ENCODE assay signal across 19 cellular contexts in genomic region chr11:69215216-69215615, GRCh38. TPM values are rescaled to one million over a fixed set of nuclear protein-coding genes. Genes with fewer than 3 reads are reported as not detected.
DNase-seq lines count a peak whose midpoint lies in the region; ATAC-seq and TF ChIP-seq lines count a peak whose summit lies in the region.
"Had no signal": no experiment of that assay in that cellular context is flagged by ENCODE, and none has a peak within 500 bp of the region (broad histone marks: within the 10 kb centered on the region; RNA-seq: fewer than 3 reads in every experiment).

No MANE protein-coding gene starts in this region.

- no peak overlapping the region for H3K56ac ChIP-seq in H9 (ENCODE audit: insufficient read length, low read depth, low read length)

- H2BK15ac ChIP-seq in H9 (ENCODE audit: low read depth, low read length) = no peak overlapping the region

- no peak overlapping the region for H2BK12ac ChIP-seq in H9 (ENCODE audit: insufficient read length, low read depth, low read length)

- no peaks in the 10 kb centered on the region for H3K9me3 ChIP-seq in AG04450 (ENCODE audit: control insufficient read depth, insufficient read depth, low read length)
- no peaks in the 10 kb centered on the region for H3K9me3 ChIP-seq in H9 (ENCODE audit: control insufficient read depth, low read depth, low read length)
- H3K9me3 ChIP-seq: Peyer's patch had no signal

- no peak overlapping the region for H3K14ac ChIP-seq in H9 (ENCODE audit: insufficient read depth, low read length)

- CTCF ChIA-PET in AG04450 (lab: Charles Lee) = no interaction called here

- no peak overlapping the region for H3K23ac ChIP-seq in H9 (ENCODE audit: insufficient read length, low read depth, low read length)

- no peak for TF ChIP-seq CTCF in AG04450 (IDR thresholded peaks at IDR 0.05; ENCODE audit: low read depth, low read length)
- no peak for TF ChIP-seq CTCF in H9 (conservative IDR thresholded peaks at IDR 0.05)
- no peak for TF ChIP-seq CTCF in fibroblast of the aortic adventitia (IDR thresholded peaks at IDR 0.05; ENCODE audit: insufficient read depth, low read length)
- TF ChIP-seq CTCF in CD14-positive monocyte (IDR thresholded peaks at IDR 0.05) = no peak

- no peak overlapping the region for H3K4me2 ChIP-seq in H9 (ENCODE audit: insufficient read depth, insufficient read length, low read length)

- POLR2A ChIA-PET in AG04450 (lab: Yijun Ruan, JAX) = interaction anchor here (1.0 kb wide), 1 partner anchor 83 kb away, joined by 3 read pairs; no protein-coding TSS in a partner anchor

- H3K27me3 Mint-ChIP-seq in H9 (ENCODE audit: low read depth) = peaks cover 13% of the 10 kb centered on the region
- H3K27me3 Mint-ChIP-seq in stimulated activated memory B cell treated with anti-CD40 and anti-IgM and Interleukin-4, amounts not matched to agents 10 μg/mL and 1 μg/mL and 100 μg/mL, for 72 hours = peaks cover 17% of the 10 kb centered on the region
- peaks cover 9 to 23% (median 12%) of the 10 kb centered on the region in 3 donors for H3K27me3 Mint-ChIP-seq in CD14-positive monocyte (ENCODE audit: low read depth in 3 of 3)

- no peak overlapping the region for H2BK120ac ChIP-seq in H9 (ENCODE audit: low read depth, low read length, poor library complexity, severe bottlenecking)

- H3K27me3 ChIP-seq in AG04450 (ENCODE audit: control insufficient read depth, insufficient read depth, low read length) (peaks cover 8% of the 10 kb centered on the region), H9 (ENCODE audit: insufficient read depth, low read length) (no peaks in the 10 kb centered on the region)
- H3K27me3 ChIP-seq: Peyer's patch had no signal

- no peak overlapping the region for H4K8ac ChIP-seq in H9 (replicated peaks; ENCODE audit: insufficient read length, low read depth, low read length)

- no peak overlapping the region for H3K4ac ChIP-seq in H9 (ENCODE audit: low read depth, low read length)

- intact Hi-C loops in CD14-positive monocyte (cut with micrococcal nuclease) = no loop called here

- no peak overlapping the region for H4K5ac ChIP-seq in H9 (ENCODE audit: insufficient read length, low read depth, low read length)

- H2AK5ac ChIP-seq in H9 (ENCODE audit: insufficient read length, low read length) = no peak overlapping the region

- H3T11ph ChIP-seq in H9 (ENCODE audit: low read length) = no peak overlapping the region

- WGBS in H9 (ENCODE audit: extremely low coverage, insufficient read length, low lambda C conversion rate) = no CpG with 5 or more reads among the region's 1 CpG

- no peak for ATAC-seq in stimulated activated memory B cell treated with anti-CD40 and anti-IgM and Interleukin-4, amounts not matched to agents 10 μg/mL and 1 μg/mL and 100 μg/mL, for 72 hours

- H3K4me3 Mint-ChIP-seq in H9 (no peak overlapping the region), CD14-positive monocyte (no peak overlapping the region)
- H3K4me3 Mint-ChIP-seq in stimulated activated memory B cell treated with anti-CD40 and anti-IgM and Interleukin-4, amounts not matched to agents 10 μg/mL and 1 μg/mL and 100 μg/mL, for 72 hours = no peak overlapping the region

- H3K27ac Mint-ChIP-seq in H9 (no peak overlapping the region), CD14-positive monocyte (no peak overlapping the region)
- peak overlapping the region; percentile 46 for H3K27ac Mint-ChIP-seq in stimulated activated memory B cell treated with anti-CD40 and anti-IgM and Interleukin-4, amounts not matched to agents 10 μg/mL and 1 μg/mL and 100 μg/mL, for 72 hours

- no peak overlapping the region for H2AFZ ChIP-seq in H9 (ENCODE audit: low read length)

- no peaks in the 10 kb centered on the region for H3K79me1 ChIP-seq in H9 (ENCODE audit: insufficient read depth, low read depth, low read length, poor library complexity, severe bottlenecking)

- H3K36me3 Mint-ChIP-seq in H9 (ENCODE audit: insufficient read depth in 1 of 3, low read depth in 3 of 3) (no peaks in the 10 kb centered on the region), CD14-positive monocyte (no peaks in the 10 kb centered on the region)
- H3K36me3 Mint-ChIP-seq in stimulated activated memory B cell treated with anti-CD40 and anti-IgM and Interleukin-4, amounts not matched to agents 10 μg/mL and 1 μg/mL and 100 μg/mL, for 72 hours = no peaks in the 10 kb centered on the region

- H4K20me1 ChIP-seq in H9 (ENCODE audit: control insufficient read depth, insufficient read depth, insufficient read length) = no peaks in the 10 kb centered on the region

- H2BK20ac ChIP-seq in H9 (ENCODE audit: low read depth, low read length, poor library complexity, severe bottlenecking) = no peak overlapping the region

- no peak overlapping the region for H4K91ac ChIP-seq in H9 (ENCODE audit: insufficient read length, low read depth, low read length)

- H3K9ac ChIP-seq in H9 (ENCODE audit: extremely low read depth, insufficient read length, low read length) = no peak overlapping the region

- DNase-seq in AG04450 (ENCODE audit: low read depth, low spot score) (no peak), H9 (peak; percentile 3), fibroblast of the aortic adventitia (ENCODE audit: low read depth) (peak; percentile 36), NCI-H446 treated with DMSO at 0.1 percent for 48 hours (lab: John Stamatoyannopoulos, UW) (no peak), GOT3 (lab: John Stamatoyannopoulos, UW) (no peak), CD14-positive monocyte (ENCODE audit: low spot score) (no peak)
- DNase-seq: ACHN; AML-193; GF-D8; NCI-H1048; NCI-H1436; NCI-H2029; NK-92 treated with Interleukin-12 subunit alpha and Interleukin-12 subunit beta, amount 100 ng/mL, for 24 hours had no signal

- H3K27ac ChIP-seq in AG04450 (ENCODE audit: low read depth, low read length) (peak overlapping the region; percentile 31), H9 (ENCODE audit: insufficient read length, low read depth, low read length) (no peak overlapping the region)
- H3K27ac ChIP-seq: C4-2B, HL-60, Peyer's patch had no signal

- no peaks in the 10 kb centered on the region for H3K4me1 ChIP-seq in H9 (ENCODE audit: insufficient read depth, low read length)
- H3K4me1 ChIP-seq: Peyer's patch had no signal

- H3K79me2 ChIP-seq in H9 (ENCODE audit: insufficient read depth, low read length) = no peaks in the 10 kb centered on the region

- peaks cover 0 to 6% of the 10 kb centered on the region in 2 experiments; a peak in 2 of 4 replicates for H3K4me1 Mint-ChIP-seq in H9
- peaks cover 26% of the 10 kb centered on the region for H3K4me1 Mint-ChIP-seq in stimulated activated memory B cell treated with anti-CD40 and anti-IgM and Interleukin-4, amounts not matched to agents 10 μg/mL and 1 μg/mL and 100 μg/mL, for 72 hours
- peaks cover 2% of the 10 kb centered on the region for H3K4me1 Mint-ChIP-seq in CD14-positive monocyte

- H3K18ac ChIP-seq in H9 (ENCODE audit: insufficient read length, low read depth, low read length) = no peak overlapping the region

- H3K9me3 Mint-ChIP-seq in H9 = peaks cover 0 to 3% of the 10 kb centered on the region in 2 experiments; a peak in 2 of 5 replicates
- no peaks in the 10 kb centered on the region for H3K9me3 Mint-ChIP-seq in stimulated activated memory B cell treated with anti-CD40 and anti-IgM and Interleukin-4, amounts not matched to agents 10 μg/mL and 1 μg/mL and 100 μg/mL, for 72 hours
- peaks cover 0 to 1% (median 0%) of the 10 kb centered on the region in 7 donors for H3K9me3 Mint-ChIP-seq in CD14-positive monocyte

- H2BK5ac ChIP-seq in H9 (ENCODE audit: insufficient read length, low read length) = no peak overlapping the region

- H3K23me2 ChIP-seq in H9 (ENCODE audit: insufficient read length, low read depth, low read length, poor library complexity, severe bottlenecking) = no peaks in the 10 kb centered on the region

- H3K4me3 ChIP-seq in AG04450 (ENCODE audit: low read depth, low read length) (no peak overlapping the region), fibroblast of the aortic adventitia (ENCODE audit: low read depth, low read length) (no peak overlapping the region)
- H3K4me3 ChIP-seq: Peyer's patch had no signal

RNA-seq across cellular contexts. Expression of gene SMIM38, which starts 59.5 kb away (rescaled TPM):
- 0.09 and 0.10 TPM in 2 replicates for polyA plus RNA-seq in AG04450 (2011; rRNA removed)
- 0.26 and 0.28 TPM in 2 replicates for polyA minus RNA-seq in AG04450 (2011; rRNA and poly(A)+ RNA removed)
- total RNA-seq in H9 (2021) = 0.09 and 0.13 TPM in 2 replicates
- total RNA-seq in fibroblast of the aortic adventitia (ENCODE audit: low replicate concordance) = 0.09 and 0.33 TPM in 2 replicates
- not detected for polyA plus RNA-seq in CD14-positive monocyte
- total RNA-seq: HT1080, M059J had no signal

Comparison
In these comparisons a context has a peak if more than half of its experiments do, and no peak if none do; other contexts are left out.
1. DNase-seq: peak in H9 (single experiment) and fibroblast of the aortic adventitia (single experiment); none in AG04450 (single experiment), NCI-H446 treated with DMSO at 0.1 percent for 48 hours (single experiment), GOT3 (single experiment) and CD14-positive monocyte (single experiment).